Comparison of ENCODE assay signal across 1 cellular context in genomic region chr5:76326559-76327351, GRCh38.
TF ChIP-seq lines count a peak whose summit lies in the region.

No MANE protein-coding gene starts in this region.

TF ChIP-seq in HepG2, 621 proteins besides CTCF, POLR2A, EP300 and RAD21 (continued from another document):
- TF ChIP-seq ZSCAN20 (CRISPR knock-in tag; IDR thresholded peaks at IDR 0.05; ENCODE audit: borderline replicate concordance): no peak
- TF ChIP-seq SP140L (CRISPR knock-in tag; IDR thresholded peaks at IDR 0.05; ENCODE audit: borderline replicate concordance): no peak
- no peak for TF ChIP-seq ZNF530 (CRISPR knock-in tag; IDR thresholded peaks at IDR 0.05; ENCODE audit: low read depth)
- no peak for TF ChIP-seq ZNF160 (CRISPR knock-in tag; IDR thresholded peaks at IDR 0.05)
- no peak for TF ChIP-seq ZNF713 (CRISPR knock-in tag; IDR thresholded peaks at IDR 0.05)
- TF ChIP-seq ZHX2 (IDR thresholded peaks at IDR 0.05; ENCODE audit: low read depth): no peak
- no peak for TF ChIP-seq ZHX2 (CRISPR knock-in tag; IDR thresholded peaks at IDR 0.05; ENCODE audit: borderline replicate concordance)
